Comparison of ENCODE assay signal across 14 cellular contexts in the genomic region with DNA sequence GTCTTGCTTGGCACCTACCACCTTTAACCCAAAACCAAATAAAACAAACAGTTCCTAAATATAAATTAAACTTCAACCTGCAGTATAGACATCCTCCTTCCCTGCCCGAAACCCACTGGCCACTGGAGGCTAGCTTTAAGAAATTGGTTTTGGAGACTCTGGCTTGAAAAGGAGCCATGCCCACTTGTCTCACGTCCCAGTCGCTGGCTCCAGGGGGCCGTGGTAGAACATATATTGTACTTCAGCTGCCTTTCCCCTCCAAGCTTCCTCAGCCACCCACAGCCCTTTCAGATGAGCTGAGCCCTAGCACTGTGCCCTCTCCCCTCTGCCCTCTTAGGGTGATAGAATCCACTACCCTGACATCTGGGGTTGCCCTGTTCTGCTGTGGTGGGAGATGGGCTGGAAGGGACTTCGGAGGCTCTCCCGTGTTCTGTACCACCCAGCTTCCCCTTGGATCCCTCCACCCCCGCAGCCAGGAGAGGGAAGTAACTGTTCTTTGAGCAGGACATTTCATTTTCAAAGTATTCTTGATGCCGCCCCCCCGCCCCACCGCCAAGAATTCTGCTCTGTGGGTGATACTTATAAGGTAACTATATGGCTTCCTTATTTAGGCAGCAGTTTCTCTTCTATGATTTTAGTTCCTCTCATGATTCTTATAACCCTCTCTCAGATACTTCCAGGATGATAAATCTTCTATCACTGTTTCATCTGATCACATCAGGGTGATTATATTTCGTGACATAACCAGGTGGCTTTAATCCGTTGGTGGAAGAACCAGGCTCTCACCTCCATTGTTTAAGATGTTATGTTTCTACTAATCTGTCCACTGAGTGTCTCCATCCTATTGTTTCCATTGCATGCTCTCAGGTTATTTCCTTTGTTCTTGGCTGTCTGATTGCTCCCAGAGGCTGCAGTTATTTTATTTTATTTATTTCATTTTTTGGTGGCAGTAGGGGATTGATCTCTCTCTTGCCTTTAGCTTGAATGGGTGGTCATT. TPM values are rescaled to one million over a fixed set of nuclear protein-coding genes. Genes with fewer than 3 reads are reported as not detected.
DNase-seq lines count a peak whose midpoint lies in the region; ATAC-seq and TF ChIP-seq lines count a peak whose summit lies in the region.
"Had no signal": no experiment of that assay in that cellular context is flagged by ENCODE, and none has a peak within 500 bp of the region (broad histone marks: within the 10 kb centered on the region; RNA-seq: fewer than 3 reads in every experiment).

No MANE protein-coding gene starts in this region.

- peaks cover 46% of the 10 kb centered on the region for H3K4me1 ChIP-seq in CD4-positive, alpha-beta memory T cell (ENCODE audit: insufficient read depth, low read length)
- peaks cover 0 to 100% (median 98%) of the 10 kb centered on the region in 4 donors for H3K4me1 ChIP-seq in sigmoid colon

- H3K4me3 Mint-ChIP-seq in CD4-positive, alpha-beta memory T cell, result peak overlapping the region in 5 of 8 donors; percentile 18 to 58 (median 49)
- H3K4me3 Mint-ChIP-seq: nephron progenitor cell had no signal

- TF ChIP-seq CTCF in NB4 (IDR thresholded peaks at IDR 0.05; ENCODE audit: low read depth, low read length), result no peak
- TF ChIP-seq CTCF in sigmoid colon (IDR thresholded peaks at IDR 0.05), result no peak

- no peak overlapping the region for H3K27ac ChIP-seq in CD4-positive, alpha-beta memory T cell (ENCODE audit: low read depth, low read length)
- peak overlapping the region in 2 of 4 donors; percentile 1 to 80 for H3K27ac ChIP-seq in sigmoid colon

- TF ChIP-seq POLR2A in NB4 (IDR thresholded peaks at IDR 0.05; ENCODE audit: extremely low read depth, insufficient read length) (no peak), erythroblast (IDR thresholded peaks at IDR 0.05; ENCODE audit: low read length) (no peak), sigmoid colon (IDR thresholded peaks at IDR 0.05) (no peak)

- H3K27me3 ChIP-seq in CD4-positive, alpha-beta memory T cell (ENCODE audit: insufficient read depth, low read length), result no peaks in the 10 kb centered on the region
- H3K27me3 ChIP-seq in sigmoid colon (no peaks in the 10 kb centered on the region), MG63 (peaks cover under 1% of the 10 kb centered on the region; the same call in 1 of the 2 replicates)

- H3K4me3 ChIP-seq in CD4-positive, alpha-beta memory T cell (ENCODE audit: low read length in 2 of 2), result no peak overlapping the region
- H3K4me3 ChIP-seq in NB4 (ENCODE audit: low read depth, low read length) (peak overlapping the region; percentile 61), sigmoid colon (no peak overlapping the region), MG63 (no peak overlapping the region)

- POLR2A ChIA-PET in CD4-positive, alpha-beta memory T cell (lab: Charles Lee; ENCODE audit: partially characterized antibody), result interaction anchor here (1.1 to 2.5 kb wide), 4 partner anchors 16 to 86 kb away, joined by 3 to 8 read pairs (median 3); no protein-coding TSS in a partner anchor

- no peaks in the 10 kb centered on the region for H3K9me3 ChIP-seq in CD4-positive, alpha-beta memory T cell (ENCODE audit: control insufficient read depth in 1 of 2, low read length in 2 of 2)
- H3K9me3 ChIP-seq in sigmoid colon, result no peaks in the 10 kb centered on the region
- H3K9me3 ChIP-seq in MG63, result no peaks in the 10 kb centered on the region

- peaks cover 37 to 67% (median 53%) of the 10 kb centered on the region in 4 donors for H3K4me1 Mint-ChIP-seq in CD4-positive, alpha-beta memory T cell

- no peaks in the 10 kb centered on the region for H3K36me3 ChIP-seq in CD4-positive, alpha-beta memory T cell (ENCODE audit: insufficient read depth, low read length)
- H3K36me3 ChIP-seq in sigmoid colon, result peaks cover 10 to 82% (median 19%) of the 10 kb centered on the region in 4 donors
- no peaks in the 10 kb centered on the region for H3K36me3 ChIP-seq in MG63

- peak overlapping the region in 6 of 7 donors; percentile 49 to 77 (median 72) for H3K27ac Mint-ChIP-seq in CD4-positive, alpha-beta memory T cell
- H3K27ac Mint-ChIP-seq: nephron progenitor cell had no signal

- intact Hi-C loops in CD4-positive, alpha-beta memory T cell (cut with micrococcal nuclease), result no loop called here
- intact Hi-C loops in sigmoid colon (cut with DNase I), result no loop called here

- WGBS in sigmoid colon, 2 donors, result 62 to 88% methylated on average over 12 of the region's 12 CpGs

- ATAC-seq in GM21528 (IDR thresholded peaks at IDR 0.05; ENCODE audit: low FRiP score, unreplicated experiment), result no peak
- no peak for ATAC-seq in GM21447 (IDR thresholded peaks at IDR 0.05; ENCODE audit: unreplicated experiment)

- no peak for DNase-seq in CD4-positive, alpha-beta memory T cell
- DNase-seq in NB4 (ENCODE audit: low read depth) (peak; percentile 87), erythroblast (lab: John Stamatoyannopoulos, UW) (peak; percentile 56 to 67), sigmoid colon (peak; percentile 74), RKO (ENCODE audit: low spot score) (no peak), MG63 (no peak)
- DNase-seq: activated CD4-positive, alpha-beta T cell treated with anti-CD3 and anti-CD28 coated beads, Interleukin-2, amount 50 U/mL, for 4 hours; activated naive CD4-positive, alpha-beta T cell; NCI-H1105; NCI-H524 treated with DMSO at 0.1 percent for 48 hours; nephron progenitor cell had no signal

- CTCF ChIA-PET in CD4-positive, alpha-beta memory T cell (lab: Charles Lee; ENCODE audit: partially characterized antibody), result interaction anchor here (1.2 to 1.9 kb wide), 3 partner anchors 23 to 113 kb away, joined by 3 to 4 read pairs (median 3); no protein-coding TSS in a partner anchor

- H3K9me3 Mint-ChIP-seq in CD4-positive, alpha-beta memory T cell, result no peaks in the 10 kb centered on the region
- H3K9me3 Mint-ChIP-seq: nephron progenitor cell had no signal

- no peaks in the 10 kb centered on the region for H3K27me3 Mint-ChIP-seq in CD4-positive, alpha-beta memory T cell

- H3K36me3 Mint-ChIP-seq in CD4-positive, alpha-beta memory T cell, result no peaks in the 10 kb centered on the region

- TF ChIP-seq EP300 in sigmoid colon (IDR thresholded peaks at IDR 0.05), result no peak

RNA-seq across cellular contexts. Expression of gene ZBTB16, which starts 24.0 kb away (rescaled TPM):
- total RNA-seq in CD4-positive, alpha-beta memory T cell, result 1 to 10 TPM; 5.6 to 8.2 TPM
- 10 to 100 TPM in 1 of 2 donors, 1 to 10 TPM in 1; 9.0 to 28.4 TPM for polyA plus RNA-seq in CD4-positive, alpha-beta memory T cell
- 100 to 1,000 TPM in 3 of 4 donors, 10 to 100 TPM in 1; 99.5 to 197 (median 129) TPM for total RNA-seq in sigmoid colon
- 10 to 100 TPM in 2 of 3 donors, 1 to 10 TPM in 1; 9.9 to 34.4 (median 11.4) TPM for polyA plus RNA-seq in sigmoid colon
- not detected in 2 replicates for total RNA-seq in MG63 (2014; rRNA removed; shearing (Covaris generic); ENCODE audit: low replicate concordance)
- total RNA-seq: SK-MEL-5 had no signal

Comparison
In these comparisons a context has a peak if more than half of its experiments do, and no peak if none do; other contexts are left out.
1. DNase-seq: peak in NB4 (single experiment), erythroblast (2 of 2) and sigmoid colon (single experiment); none in CD4-positive, alpha-beta memory T cell (0 of 5), RKO (single experiment) and MG63 (single experiment).
2. RNA of gene ZBTB16, which starts 24.0 kb away (total RNA-seq): 99.5 to 197 TPM in sigmoid colon; 5.6 to 8.2 TPM in CD4-positive, alpha-beta memory T cell and not detected in MG63; every median in the first group is over 10 times any median in the second.